ENCODE assay signal across 8 cellular contexts in genomic region chr15:56886878-56887781, GRCh38. TPM values are rescaled to one million over a fixed set of nuclear protein-coding genes. Genes with fewer than 3 reads are reported as not detected.
DNase-seq lines count a peak whose midpoint lies in the region; FAIRE-seq and TF ChIP-seq lines count a peak whose summit lies in the region.

No MANE protein-coding gene starts in this region.

- peak overlapping the region; percentile 93 for H2BK5ac ChIP-seq in neuronal stem cell (ENCODE audit: low read length)

- no CpG with 5 or more reads among the region's 79 CpGs for WGBS in neuronal stem cell (ENCODE audit: extremely low coverage in 2 of 2, insufficient read length in 2 of 2, insufficient replicate concordance in 1 of 2), 2 donors

- no peaks in the 10 kb centered on the region for H3K9me2 ChIP-seq in MM.1S (replicated peaks; ENCODE audit: insufficient read depth, low read length)

- H2AFZ ChIP-seq in MM.1S (ENCODE audit: low read length): peak overlapping the region; percentile 96
- H2AFZ ChIP-seq in neuronal stem cell (ENCODE audit: low read length): peak overlapping the region; percentile 98

- H3K79me2 ChIP-seq in MM.1S (ENCODE audit: low read length): no peaks in the 10 kb centered on the region

- FAIRE-seq in frontal cortex (lab: Jason Lieb, UNC): no peak

- H4K20me1 ChIP-seq in MM.1S (ENCODE audit: insufficient read depth, low read length): no peaks in the 10 kb centered on the region

- TF ChIP-seq CTCF in MM.1S (IDR thresholded peaks at IDR 0.05; ENCODE audit: low read length): no peak

- peak overlapping the region; percentile 90 for H3K4me2 ChIP-seq in MM.1S (ENCODE audit: low read depth, low read length)
- H3K4me2 ChIP-seq in neuronal stem cell (ENCODE audit: insufficient read depth, low read length, poor library complexity, severe bottlenecking): peak overlapping the region; percentile 76

- no peak overlapping the region for H2BK12ac ChIP-seq in neuronal stem cell (ENCODE audit: low read length)

- H3K27me3 ChIP-seq in MM.1S (replicated peaks; ENCODE audit: insufficient read depth, low read length): no peaks in the 10 kb centered on the region
- no peaks in the 10 kb centered on the region for H3K27me3 ChIP-seq in SJCRH30
- no peaks in the 10 kb centered on the region for H3K27me3 ChIP-seq in neuronal stem cell (ENCODE audit: control insufficient read depth in 3 of 3, insufficient read depth in 3 of 3, low read depth in 1 of 3, low read length in 3 of 3)

- peak overlapping the region; percentile 95 for H4K8ac ChIP-seq in neuronal stem cell (ENCODE audit: low read depth, low read length)

- H3F3A ChIP-seq in MM.1S (ENCODE audit: insufficient read depth, low read length): peaks cover 16% of the 10 kb centered on the region

- peak overlapping the region; percentile 86 for H3K23ac ChIP-seq in neuronal stem cell (ENCODE audit: low read depth, low read length, poor library complexity)

- peak overlapping the region; percentile 95 for H3K18ac ChIP-seq in neuronal stem cell (ENCODE audit: low read length)

- no peak overlapping the region for H2AK5ac ChIP-seq in neuronal stem cell (ENCODE audit: low read depth, low read length)

- H3K79me1 ChIP-seq in neuronal stem cell (ENCODE audit: low read depth, low read length): no peaks in the 10 kb centered on the region

- H3K27ac ChIP-seq in MM.1S (ENCODE audit: low read length) (peak overlapping the region; percentile 58; the same call in 1 of the 2 replicates), SJCRH30 (peak overlapping the region; percentile 66), neuronal stem cell (replicated peaks; ENCODE audit: low read length) (peak overlapping the region; percentile 96)

- H3K14ac ChIP-seq in neuronal stem cell (ENCODE audit: low read length): no peak overlapping the region

- H3K4me3 ChIP-seq in MM.1S (ENCODE audit: low read length): peak overlapping the region; percentile 87
- peak overlapping the region; percentile 59 for H3K4me3 ChIP-seq in SJCRH30
- H3K4me3 ChIP-seq in neuronal stem cell (ENCODE audit: low read length in 2 of 2): peak overlapping the region; percentile 52 to 81

- H3K4me1 ChIP-seq in MM.1S (ENCODE audit: low read length): peaks cover 7% of the 10 kb centered on the region; the same call in 1 of the 2 replicates
- H3K4me1 ChIP-seq in SJCRH30: no peaks in the 10 kb centered on the region
- peaks cover 5 to 12% of the 10 kb centered on the region in 2 donors for H3K4me1 ChIP-seq in neuronal stem cell (ENCODE audit: control insufficient read depth in 2 of 2, insufficient read depth in 1 of 2, low read depth in 1 of 2, low read length in 2 of 2)

- no peak overlapping the region for H2BK120ac ChIP-seq in neuronal stem cell (ENCODE audit: low read depth, low read length)

- DNase-seq in GF-D8 (lab: John Stamatoyannopoulos, UW): peak; percentile 83
- peak; percentile 97 for DNase-seq in HCEC 1CT
- peak; percentile 87 for DNase-seq in MM.1S
- peak; percentile 93 to 94 for DNase-seq in SJCRH30
- DNase-seq in activated naive CD4-positive, alpha-beta T cell treated with Interleukin-2 at 50 U/mL for 16 hours: peak; percentile 82
- peak; percentile 89 to 92 for DNase-seq in frontal cortex (ENCODE audit: low spot score in 2 of 2)
- peak; percentile 94 for DNase-seq in neuronal stem cell (ENCODE audit: low spot score)
- peak; percentile 93 for DNase-seq in stromal cell of bone marrow (ENCODE audit: low read depth)

- H3K9ac ChIP-seq in MM.1S (ENCODE audit: low read length): peak overlapping the region; percentile 82
- H3K9ac ChIP-seq in neuronal stem cell (ENCODE audit: low read depth, low read length, poor library complexity): peak overlapping the region; percentile 77

- H2BK15ac ChIP-seq in neuronal stem cell (ENCODE audit: low read length): no peak overlapping the region

- no peaks in the 10 kb centered on the region for H3K36me3 ChIP-seq in MM.1S (replicated peaks; ENCODE audit: insufficient read depth, low read length)
- no peaks in the 10 kb centered on the region for H3K36me3 ChIP-seq in SJCRH30
- H3K36me3 ChIP-seq in neuronal stem cell (replicated peaks in 1 of 2; ENCODE audit: control insufficient read depth in 2 of 2, insufficient read depth in 2 of 2, low read length in 2 of 2): no peaks in the 10 kb centered on the region

- H3K9me3 ChIP-seq in MM.1S (replicated peaks; ENCODE audit: insufficient read depth, low read length) (no peaks in the 10 kb centered on the region), SJCRH30 (replicated peaks) (no peaks in the 10 kb centered on the region), neuronal stem cell (replicated peaks in 1 of 2; ENCODE audit: control insufficient read depth in 2 of 2, insufficient read depth in 1 of 2, low read depth in 1 of 2, low read length in 2 of 2) (no peaks in the 10 kb centered on the region)

- no peak overlapping the region for H3K4ac ChIP-seq in neuronal stem cell (ENCODE audit: low read length)

- no peak overlapping the region for H4K91ac ChIP-seq in neuronal stem cell (ENCODE audit: low read depth, low read length, poor library complexity)

RNA-seq across cellular contexts. Expression of gene TCF12, which starts 31.3 kb away (rescaled TPM):
- 162 and 173 TPM in 2 replicates for total RNA-seq in SJCRH30 (2014; rRNA removed; shearing (Covaris generic))
- total RNA-seq in frontal cortex: 87.2 TPM
- 79.2 TPM for polyA plus RNA-seq in neuronal stem cell (2013, experiment 1 of 2)
- 81.9 TPM for polyA plus RNA-seq in neuronal stem cell (2013, experiment 2 of 2)

Comparison
In these comparisons a context has a peak if more than half of its experiments do, and no peak if none do; other contexts are left out.
1. Peak in every context shown above with its lines: DNase-seq, H3K4me3 ChIP-seq and H3K27ac ChIP-seq.